9 cellular contexts compared by ENCODE assay signal in genomic region chr9:93143830-93144530, GRCh38. TPM values are rescaled to one million over a fixed set of nuclear protein-coding genes. Genes with fewer than 3 reads are reported as not detected.
DNase-seq lines count a peak whose midpoint lies in the region; ATAC-seq, FAIRE-seq and TF ChIP-seq lines count a peak whose summit lies in the region.
"Had no signal": no experiment of that assay in that cellular context is flagged by ENCODE, and none has a peak within 500 bp of the region (broad histone marks: within the 10 kb centered on the region; RNA-seq: fewer than 3 reads in every experiment).

No MANE protein-coding gene starts in this region.

- H3K9me3 Mint-ChIP-seq in CD8-positive, alpha-beta memory T cell = peaks cover 0 to 3% (median 0%) of the 10 kb centered on the region in 5 donors
- peaks cover 28% of the 10 kb centered on the region for H3K9me3 Mint-ChIP-seq in activated naive CD8-positive, alpha-beta T cell treated with anti-CD3 and anti-CD28 coated beads for 36 hours

- H4K20me1 ChIP-seq in HepG2 (ENCODE audit: insufficient read depth, low read length) = no peaks in the 10 kb centered on the region

- TF ChIP-seq CTCF in HepG2 (CRISPR knock-in tag; IDR thresholded peaks at IDR 0.05) (no peak), vagina (IDR thresholded peaks at IDR 0.05) (no peak)

- peaks cover 54% of the 10 kb centered on the region for H3K4me1 ChIP-seq in CD8-positive, alpha-beta memory T cell (ENCODE audit: insufficient read depth, low read length)
- H3K4me1 ChIP-seq in SJCRH30 = peaks cover 16% of the 10 kb centered on the region
- peaks cover 52% of the 10 kb centered on the region for H3K4me1 ChIP-seq in HepG2 (ENCODE audit: insufficient read depth, low read length)
- H3K4me1 ChIP-seq in vagina = peaks cover 15% of the 10 kb centered on the region
- H3K4me1 ChIP-seq: parathyroid adenoma had no signal

- no peak overlapping the region for H3K9ac ChIP-seq in HepG2 (ENCODE audit: insufficient read depth, low read depth, low read length)
- H3K9ac ChIP-seq: parathyroid adenoma had no signal

- DNase-seq in CD8-positive, alpha-beta memory T cell = peak; percentile 34 to 84 (median 73)
- peak; percentile 31 to 56 for DNase-seq in SJCRH30
- peak; percentile 34 for DNase-seq in activated naive CD8-positive, alpha-beta T cell treated with anti-CD3 and anti-CD28 coated beads for 36 hours
- DNase-seq in HepG2 (ENCODE audit: low spot score) = no peak
- DNase-seq in vagina (ENCODE audit: extremely low spot score in 2 of 2) = no peak
- DNase-seq in GOT3 (lab: John Stamatoyannopoulos, UW) = no peak

- no peaks in the 10 kb centered on the region for H3K27me3 ChIP-seq in CD8-positive, alpha-beta memory T cell (ENCODE audit: insufficient read depth, low read length, poor library complexity, severe bottlenecking)
- H3K27me3 ChIP-seq in SJCRH30 (0 out of 2 replicates have a peak, but pooled peaks cover 3% of the 10 kb centered on the region), HepG2 (ENCODE audit: control insufficient read depth in 1 of 2, insufficient read depth in 2 of 2, low read length in 2 of 2) (peaks cover 0 to 1% of the 10 kb centered on the region in 2 experiments; a peak in 1 of 5 replicates), vagina (no peaks in the 10 kb centered on the region)

- H3K36me3 Mint-ChIP-seq in CD8-positive, alpha-beta memory T cell = peaks cover 0 to 5% (median 0%) of the 10 kb centered on the region in 3 donors
- peaks cover 31% of the 10 kb centered on the region for H3K36me3 Mint-ChIP-seq in activated naive CD8-positive, alpha-beta T cell treated with anti-CD3 and anti-CD28 coated beads for 36 hours

- H3K4me3 Mint-ChIP-seq in CD8-positive, alpha-beta memory T cell = peak overlapping the region; percentile 5 to 81 (median 57)
- H3K4me3 Mint-ChIP-seq in activated naive CD8-positive, alpha-beta T cell treated with anti-CD3 and anti-CD28 coated beads for 36 hours = peak overlapping the region; percentile 3

- no TSS peak for BruUV-seq in HepG2 (replicated peaks; lab: Mats Ljungman, UMichigan)

- H3K27ac Mint-ChIP-seq in CD8-positive, alpha-beta memory T cell = peak overlapping the region; percentile 92 to 100 (median 96)
- peak overlapping the region; percentile 85 for H3K27ac Mint-ChIP-seq in activated naive CD8-positive, alpha-beta T cell treated with anti-CD3 and anti-CD28 coated beads for 36 hours

- ATAC-seq in HepG2 (peak; percentile 21; the same call in 2 of the 3 replicates), HG03045 (IDR thresholded peaks at IDR 0.05; ENCODE audit: unreplicated experiment) (no peak), GM21360 (IDR thresholded peaks at IDR 0.05; ENCODE audit: unreplicated experiment) (no peak)

- CTCF ChIA-PET in CD8-positive, alpha-beta memory T cell (lab: Charles Lee) = interaction anchor here (1.0 to 3.2 kb wide), 5 partner anchors 10 to 80 kb away, joined by 4 to 12 read pairs (median 5); partner anchors contain the start of gene NINJ1
- CTCF ChIA-PET in HepG2 (lab: Yijun Ruan, JAX; ENCODE audit: low intra/inter-chr PET ratio, low total read pairs) = no interaction called here

- TF ChIP-seq RAD21 in HepG2 (CRISPR knock-in tag; IDR thresholded peaks at IDR 0.05) = no peak

- TF ChIP-seq EP300 in HepG2 (IDR thresholded peaks at IDR 0.05; ENCODE audit: low read depth in 2 of 2, low read length in 2 of 2) = no peak
- TF ChIP-seq EP300 in HepG2 (CRISPR knock-in tag; IDR thresholded peaks at IDR 0.05; ENCODE audit: borderline replicate concordance) = no peak

- H3K4me2 ChIP-seq in HepG2 (ENCODE audit: low read depth, low read length) = peak overlapping the region; percentile 67

- H3K36me3 ChIP-seq in CD8-positive, alpha-beta memory T cell (ENCODE audit: insufficient read depth, low read length) = no peaks in the 10 kb centered on the region
- H3K36me3 ChIP-seq in SJCRH30 (no peaks in the 10 kb centered on the region), HepG2 (replicated peaks in 1 of 2; ENCODE audit: control insufficient read depth in 1 of 2, insufficient read depth in 2 of 2, low read length in 2 of 2) (no peaks in the 10 kb centered on the region), vagina (no peaks in the 10 kb centered on the region)

- no peaks in the 10 kb centered on the region for H3K27me3 Mint-ChIP-seq in CD8-positive, alpha-beta memory T cell
- no peaks in the 10 kb centered on the region for H3K27me3 Mint-ChIP-seq in activated naive CD8-positive, alpha-beta T cell treated with anti-CD3 and anti-CD28 coated beads for 36 hours

- no peaks in the 10 kb centered on the region for H3K9me3 ChIP-seq in CD8-positive, alpha-beta memory T cell (ENCODE audit: low read length)
- H3K9me3 ChIP-seq in SJCRH30 (replicated peaks) = no peaks in the 10 kb centered on the region
- no peaks in the 10 kb centered on the region for H3K9me3 ChIP-seq in HepG2 (ENCODE audit: low read length)
- H3K9me3 ChIP-seq in vagina = no peaks in the 10 kb centered on the region

- intact Hi-C loops in HepG2 (cut with micrococcal nuclease; ENCODE audit: unreplicated experiment) (loop anchor here (5.0 kb wide), 1 partner anchor 37 kb away; no protein-coding TSS in a partner anchor), vagina (cut with DNase I) (no loop called here)

- peak overlapping the region; percentile 42 for H3K4me3 ChIP-seq in CD8-positive, alpha-beta memory T cell (ENCODE audit: low read length)
- H3K4me3 ChIP-seq in SJCRH30 (peak overlapping the region; percentile 15), HepG2 (replicated peaks in 1 of 3; ENCODE audit: insufficient read depth in 1 of 3, low read depth in 2 of 3, low read length in 3 of 3) (peak overlapping the region in 1 of 3 experiments; percentile 7; a peak in 1 of 6 replicates), vagina (no peak overlapping the region)

- peaks cover 28 to 54% (median 34%) of the 10 kb centered on the region in 3 donors for H3K4me1 Mint-ChIP-seq in CD8-positive, alpha-beta memory T cell
- H3K4me1 Mint-ChIP-seq in activated naive CD8-positive, alpha-beta T cell treated with anti-CD3 and anti-CD28 coated beads for 36 hours = peaks cover 50% of the 10 kb centered on the region

- in situ Hi-C loops in HepG2 (cut with HindIII; ENCODE audit: extremely low pct_ligation_motif_present, low pct_unique_long_range_greater_than_20kb) = no loop called here

- TF ChIP-seq POLR2A in HepG2 (IDR thresholded peaks at IDR 0.05; ENCODE audit: insufficient read depth in 1 of 2, low read depth in 2 of 2, low read length in 2 of 2) (no peak), vagina (IDR thresholded peaks at IDR 0.05) (no peak)

- H2AFZ ChIP-seq in HepG2 (ENCODE audit: low read length) = no peak overlapping the region
- H2AFZ ChIP-seq: parathyroid adenoma had no signal

- 26% methylated on average over 4 of the region's 15 CpGs for WGBS in HepG2 (ENCODE audit: low lambda C conversion rate)

- H3K27ac ChIP-seq in CD8-positive, alpha-beta memory T cell (ENCODE audit: low read depth, low read length) = peak overlapping the region; percentile 39
- H3K27ac ChIP-seq in SJCRH30 (no peak overlapping the region), HepG2 (ENCODE audit: extremely low read length, insufficient read depth, low read length) (no peak overlapping the region), vagina (peak overlapping the region; percentile 39)
- H3K27ac ChIP-seq: parathyroid adenoma had no signal

- H3K79me2 ChIP-seq in HepG2 (ENCODE audit: insufficient read depth, low read length) = no peaks in the 10 kb centered on the region
- H3K79me2 ChIP-seq: parathyroid adenoma had no signal

- POLR2A ChIA-PET in CD8-positive, alpha-beta memory T cell (lab: Charles Lee) = interaction anchor here (1.2 kb wide), 1 partner anchor 10 kb away, joined by 5 read pairs; the partner anchor contains the start of gene NINJ1
- POLR2A ChIA-PET in HepG2 (lab: Yijun Ruan, JAX) = interaction anchor here (1.0 to 3.8 kb wide), 2 partner anchors 10 to 15 kb away, joined by 3 to 34 read pairs; partner anchors contain the start of gene NINJ1

- FAIRE-seq in HepG2 (lab: Jason Lieb, UNC) = no peak

RNA-seq across cellular contexts. Expression of gene NINJ1, which starts 9.9 kb away (rescaled TPM):
- 10 to 100 TPM; 59.9 to 62.9 TPM for total RNA-seq in CD8-positive, alpha-beta memory T cell
- polyA plus RNA-seq in CD8-positive, alpha-beta memory T cell = 103 TPM
- total RNA-seq in SJCRH30 (2014; rRNA removed; shearing (Covaris generic)) = 24.6 and 27.1 TPM in 2 replicates
- total RNA-seq in activated naive CD8-positive, alpha-beta T cell treated with anti-CD3 and anti-CD28 coated beads for 36 hours = 10 to 100 TPM; 74.9 to 77.8 TPM
- total RNA-seq in HepG2 (2016; rRNA removed; fragmentation: Illumina TruSeq; extraction: Trizol) (77.1 and 92.1 TPM in 2 replicates), vagina (78.6 TPM)
- 104 and 127 TPM in 2 replicates for total RNA-seq in HepG2 (2016; cell fraction: cytosol; rRNA removed; fragmentation: Illumina TruSeq; extraction: Trizol; ENCODE audit: low read depth)
- total RNA-seq in HepG2 (2016; cell fraction: insoluble cytoplasmic fraction; rRNA removed; fragmentation: Illumina TruSeq; extraction: Trizol) = 66.8 and 94.8 TPM in 2 replicates
- total RNA-seq in HepG2 (2016; cell fraction: membrane; rRNA removed; fragmentation: Illumina TruSeq; extraction: Trizol) = 149 and 180 TPM in 2 replicates
- 48.9 and 58.7 TPM in 2 replicates for total RNA-seq in HepG2 (2016; cell fraction: nucleus; rRNA removed; fragmentation: Illumina TruSeq; extraction: Trizol)
- 81.2 and 109 TPM in 2 replicates for polyA plus RNA-seq in HepG2 (2011; rRNA removed)
- 83.2 and 110 TPM in 2 replicates for polyA plus RNA-seq in HepG2 (2011; cell fraction: cytosol; rRNA removed)
- polyA plus RNA-seq in HepG2 (2011; cell fraction: nucleus; rRNA removed) = 62.3 and 83.6 TPM in 2 replicates
- polyA plus RNA-seq in HepG2 (2012) = 77.3 and 145 TPM in 2 replicates
- polyA plus RNA-seq in HepG2 (2016; cell fraction: cytosol; fragmentation: Illumina TruSeq; extraction: Trizol; ENCODE audit: low read depth) = 196 and 226 TPM in 2 replicates
- 104 and 130 TPM in 2 replicates for polyA plus RNA-seq in HepG2 (2016; cell fraction: insoluble cytoplasmic fraction; fragmentation: Illumina TruSeq; extraction: Trizol; ENCODE audit: low read depth)
- 235 and 242 TPM in 2 replicates for polyA plus RNA-seq in HepG2 (2016; cell fraction: membrane; fragmentation: Illumina TruSeq; extraction: Trizol; ENCODE audit: low read depth)
- 122 and 127 TPM in 2 replicates for polyA plus RNA-seq in HepG2 (2016; cell fraction: nucleus; fragmentation: Illumina TruSeq; extraction: Trizol; ENCODE audit: insufficient read depth, low read depth)
- 22.5 and 101 TPM in 2 replicates for polyA minus RNA-seq in HepG2 (2011; rRNA and poly(A)+ RNA removed; ENCODE audit: low replicate concordance)
- polyA minus RNA-seq in HepG2 (2011; cell fraction: cytosol; rRNA and poly(A)+ RNA removed) = 26.1 and 26.7 TPM in 2 replicates
- 17.8 and 21.8 TPM in 2 replicates for polyA minus RNA-seq in HepG2 (2011; cell fraction: nucleus; rRNA and poly(A)+ RNA removed)

RNA-seq across cellular contexts. Expression of gene WNK2, which starts 40.0 kb away (rescaled TPM):
- under 1 TPM; 0.20 to 0.55 TPM for total RNA-seq in CD8-positive, alpha-beta memory T cell
- polyA plus RNA-seq in CD8-positive, alpha-beta memory T cell = not detected
- total RNA-seq in SJCRH30 (2014; rRNA removed; shearing (Covaris generic)) = not detected in 2 replicates
- under 1 TPM; 0.88 to 0.89 TPM for total RNA-seq in activated naive CD8-positive, alpha-beta T cell treated with anti-CD3 and anti-CD28 coated beads for 36 hours
- total RNA-seq in HepG2 (2016; rRNA removed; fragmentation: Illumina TruSeq; extraction: Trizol) = 10.5 and 16.6 TPM in 2 replicates
- 2.8 and 5.4 TPM in 2 replicates for total RNA-seq in HepG2 (2016; cell fraction: cytosol; rRNA removed; fragmentation: Illumina TruSeq; extraction: Trizol; ENCODE audit: low read depth)
- total RNA-seq in HepG2 (2016; cell fraction: insoluble cytoplasmic fraction; rRNA removed; fragmentation: Illumina TruSeq; extraction: Trizol) = 7.9 and 14.6 TPM in 2 replicates
- total RNA-seq in HepG2 (2016; cell fraction: membrane; rRNA removed; fragmentation: Illumina TruSeq; extraction: Trizol) = 9.4 and 9.8 TPM in 2 replicates
- total RNA-seq in HepG2 (2016; cell fraction: nucleus; rRNA removed; fragmentation: Illumina TruSeq; extraction: Trizol) = 21.0 and 29.3 TPM in 2 replicates
- 11.4 and 12.0 TPM in 2 replicates for polyA plus RNA-seq in HepG2 (2011; rRNA removed)
- polyA plus RNA-seq in HepG2 (2011; cell fraction: cytosol; rRNA removed) = 3.1 and 5.3 TPM in 2 replicates
- 98.4 and 126 TPM in 2 replicates for polyA plus RNA-seq in HepG2 (2011; cell fraction: nucleus; rRNA removed)
- 29.1 and 39.4 TPM in 2 replicates for polyA plus RNA-seq in HepG2 (2012)
- 3.2 and 4.2 TPM in 2 replicates for polyA plus RNA-seq in HepG2 (2016; cell fraction: cytosol; fragmentation: Illumina TruSeq; extraction: Trizol; ENCODE audit: low read depth)
- polyA plus RNA-seq in HepG2 (2016; cell fraction: insoluble cytoplasmic fraction; fragmentation: Illumina TruSeq; extraction: Trizol; ENCODE audit: low read depth) = 18.9 and 27.7 TPM in 2 replicates
- 4.9 and 6.5 TPM in 2 replicates for polyA plus RNA-seq in HepG2 (2016; cell fraction: membrane; fragmentation: Illumina TruSeq; extraction: Trizol; ENCODE audit: low read depth)
- 87.2 and 94.8 TPM in 2 replicates for polyA plus RNA-seq in HepG2 (2016; cell fraction: nucleus; fragmentation: Illumina TruSeq; extraction: Trizol; ENCODE audit: insufficient read depth, low read depth)
- 8.4 and 22.7 TPM in 2 replicates for polyA minus RNA-seq in HepG2 (2011; rRNA and poly(A)+ RNA removed; ENCODE audit: low replicate concordance)
- 15.8 and 17.9 TPM in 2 replicates for polyA minus RNA-seq in HepG2 (2011; cell fraction: cytosol; rRNA and poly(A)+ RNA removed)
- polyA minus RNA-seq in HepG2 (2011; cell fraction: nucleus; rRNA and poly(A)+ RNA removed) = 32.8 and 40.0 TPM in 2 replicates
- total RNA-seq in vagina = 24.8 TPM

RNA-seq across cellular contexts. Expression of gene CARD19, which starts 48.0 kb away (rescaled TPM):
- total RNA-seq in CD8-positive, alpha-beta memory T cell = 10 to 100 TPM; 43.2 to 43.6 TPM
- polyA plus RNA-seq in CD8-positive, alpha-beta memory T cell = 66.4 TPM
- total RNA-seq in SJCRH30 (2014; rRNA removed; shearing (Covaris generic)) = 36.9 and 41.6 TPM in 2 replicates
- total RNA-seq in activated naive CD8-positive, alpha-beta T cell treated with anti-CD3 and anti-CD28 coated beads for 36 hours = 10 to 100 TPM; 36.5 to 38.6 TPM
- total RNA-seq in HepG2 (2016; rRNA removed; fragmentation: Illumina TruSeq; extraction: Trizol) = 15.2 and 18.4 TPM in 2 replicates
- total RNA-seq in HepG2 (2016; cell fraction: cytosol; rRNA removed; fragmentation: Illumina TruSeq; extraction: Trizol; ENCODE audit: low read depth) = 15.8 and 20.2 TPM in 2 replicates
- 18.6 and 20.5 TPM in 2 replicates for total RNA-seq in HepG2 (2016; cell fraction: insoluble cytoplasmic fraction; rRNA removed; fragmentation: Illumina TruSeq; extraction: Trizol)
- 17.3 and 29.5 TPM in 2 replicates for total RNA-seq in HepG2 (2016; cell fraction: membrane; rRNA removed; fragmentation: Illumina TruSeq; extraction: Trizol)
- total RNA-seq in HepG2 (2016; cell fraction: nucleus; rRNA removed; fragmentation: Illumina TruSeq; extraction: Trizol) = 8.3 and 12.2 TPM in 2 replicates
- polyA plus RNA-seq in HepG2 (2011; rRNA removed) = 47.2 and 62.0 TPM in 2 replicates
- polyA plus RNA-seq in HepG2 (2011; cell fraction: cytosol; rRNA removed) = 33.8 and 73.1 TPM in 2 replicates
- polyA plus RNA-seq in HepG2 (2011; cell fraction: nucleus; rRNA removed) = 101 and 106 TPM in 2 replicates
- 14.6 TPM in 2 replicates for polyA plus RNA-seq in HepG2 (2012)
- polyA plus RNA-seq in HepG2 (2016; cell fraction: cytosol; fragmentation: Illumina TruSeq; extraction: Trizol; ENCODE audit: low read depth) = 16.0 and 27.0 TPM in 2 replicates
- polyA plus RNA-seq in HepG2 (2016; cell fraction: insoluble cytoplasmic fraction; fragmentation: Illumina TruSeq; extraction: Trizol; ENCODE audit: low read depth) = 14.7 and 18.5 TPM in 2 replicates
- 13.4 and 18.5 TPM in 2 replicates for polyA plus RNA-seq in HepG2 (2016; cell fraction: membrane; fragmentation: Illumina TruSeq; extraction: Trizol; ENCODE audit: low read depth)
- polyA plus RNA-seq in HepG2 (2016; cell fraction: nucleus; fragmentation: Illumina TruSeq; extraction: Trizol; ENCODE audit: insufficient read depth, low read depth) = 25.1 and 25.9 TPM in 2 replicates
- polyA minus RNA-seq in HepG2 (2011; rRNA and poly(A)+ RNA removed; ENCODE audit: low replicate concordance) = 11.5 and 28.1 TPM in 2 replicates
- 14.0 and 17.6 TPM in 2 replicates for polyA minus RNA-seq in HepG2 (2011; cell fraction: cytosol; rRNA and poly(A)+ RNA removed)
- 11.3 and 12.8 TPM in 2 replicates for polyA minus RNA-seq in HepG2 (2011; cell fraction: nucleus; rRNA and poly(A)+ RNA removed)
- total RNA-seq in vagina = 63.3 TPM

Comparison
In these comparisons a context has a peak if more than half of its experiments do, and no peak if none do; other contexts are left out.
1. DNase-seq: peak in CD8-positive, alpha-beta memory T cell (5 of 5), SJCRH30 (2 of 2) and activated naive CD8-positive, alpha-beta T cell treated with anti-CD3 and anti-CD28 coated beads for 36 hours (single experiment); none in HepG2 (single experiment), vagina (0 of 2) and GOT3 (single experiment).
2. H3K27ac ChIP-seq: peak in CD8-positive, alpha-beta memory T cell (single experiment) and vagina (single experiment); none in SJCRH30 (single experiment) and HepG2 (single experiment).
3. H3K4me3 ChIP-seq: peak in CD8-positive, alpha-beta memory T cell (single experiment) and SJCRH30 (single experiment); none in vagina (0 of 2).